38 cellular contexts compared by ENCODE assay signal in genomic region chr6:69185276-69185675, GRCh38.
"Had no signal": no experiment of that assay in that cellular context is flagged by ENCODE, and none has a peak within 500 bp of the region (broad histone marks: within the 10 kb centered on the region; RNA-seq: fewer than 3 reads in every experiment).

No MANE protein-coding gene starts in this region.

- H3K9me3 ChIP-seq: adrenal gland, ascending aorta, body of pancreas had no signal

- H3K27me3 ChIP-seq: adrenal gland, ascending aorta, body of pancreas, brain microvascular endothelial cell, breast epithelium, cardiac muscle cell had no signal

- H3K36me3 Mint-ChIP-seq: activated naive CD4-positive, alpha-beta T cell treated with anti-CD3 and anti-CD28 coated beads, Interleukin-2, amount 10 ng/mL, durations not matched to agents 7 days and 5 days; activated naive CD4-positive, alpha-beta T cell treated with anti-CD3 and anti-CD28 coated beads, Interleukin-2, amount 50 U/mL, for 24 hours; activated naive CD4-positive, alpha-beta T cell treated with anti-CD3 and anti-CD28 coated beads, Interleukin-2, amount 50 U/mL, for 72 hours; activated naive CD8-positive, alpha-beta T cell; activated naive CD8-positive, alpha-beta T cell treated with anti-CD3 and anti-CD28 coated beads for 36 hours; activated naive CD8-positive, alpha-beta T cell treated with anti-CD3 and anti-CD28 coated beads, Interleukin-2, amount 10 ng/mL, durations not matched to agents 7 days and 5 days; brain had no signal

- H3K4me1 ChIP-seq: ascending aorta, body of pancreas, breast epithelium had no signal

- H3K36me3 ChIP-seq: adrenal gland, ascending aorta, brain microvascular endothelial cell, breast epithelium, cardiac muscle cell had no signal

- H3K4me1 Mint-ChIP-seq: activated naive CD4-positive, alpha-beta T cell treated with anti-CD3 and anti-CD28 coated beads, Interleukin-2, amount 10 ng/mL, durations not matched to agents 7 days and 5 days; activated naive CD4-positive, alpha-beta T cell treated with anti-CD3 and anti-CD28 coated beads, Interleukin-2, amount 50 U/mL, for 24 hours; activated naive CD8-positive, alpha-beta T cell treated with anti-CD3 and anti-CD28 coated beads for 36 hours; activated naive CD8-positive, alpha-beta T cell treated with anti-CD3 and anti-CD28 coated beads, Interleukin-2, amount 10 ng/mL, durations not matched to agents 7 days and 5 days; activated naive CD8-positive, alpha-beta T cell treated with anti-CD3 and anti-CD28 coated beads, Interleukin-2, amount 50 U/mL, for 24 hours; activated T-helper 17 cell treated with anti-CD3 and anti-CD28 coated beads, Interleukin-2, amount 50 U/mL, for 72 hours; brain; central memory CD8-positive, alpha-beta T cell had no signal

- H3K9me3 Mint-ChIP-seq: activated naive CD4-positive, alpha-beta T cell treated with anti-CD3 and anti-CD28 coated beads for 36 hours; activated naive CD4-positive, alpha-beta T cell treated with anti-CD3 and anti-CD28 coated beads, Interleukin-2, amount 10 ng/mL, durations not matched to agents 7 days and 5 days; activated naive CD4-positive, alpha-beta T cell treated with anti-CD3 and anti-CD28 coated beads, Interleukin-2, amount 50 U/mL, for 24 hours; activated naive CD4-positive, alpha-beta T cell treated with anti-CD3 and anti-CD28 coated beads, Interleukin-2, amount 50 U/mL, for 72 hours; activated naive CD8-positive, alpha-beta T cell treated with anti-CD3 and anti-CD28 coated beads for 36 hours; activated naive CD8-positive, alpha-beta T cell treated with anti-CD3 and anti-CD28 coated beads, Interleukin-2, amount 50 U/mL, for 24 hours; activated T-helper 1 cell treated with anti-CD3 and anti-CD28 coated beads, Interleukin-12 subunit alpha, Interleukin-12 subunit beta, Interleukin-2, Interleukin-4 antibody, amounts not matched to agents 30 ng/mL and 10 ng/mL and 1 ng/mL, durations not matched to agents 14 hours and 24 hours and 36 hours; activated T-helper 2 cell treated with anti-CD3 and anti-CD28 coated beads, Interferon-gamma antibody, Interleukin-2, Interleukin-4, amounts not matched to agents 10 μg/mL and 5 μg/mL and 100 μg/mL, durations not matched to agents 14 hours and 24 hours and 36 hours; central memory CD8-positive, alpha-beta T cell had no signal

- H3K27ac ChIP-seq: adrenal gland, ascending aorta, body of pancreas, brain microvascular endothelial cell, breast epithelium, cardiac muscle cell had no signal

- H3K27ac Mint-ChIP-seq: activated naive CD4-positive, alpha-beta T cell treated with anti-CD3 and anti-CD28 coated beads for 36 hours; activated naive CD4-positive, alpha-beta T cell treated with anti-CD3 and anti-CD28 coated beads, Interleukin-2, amount 10 ng/mL, durations not matched to agents 7 days and 5 days; activated naive CD4-positive, alpha-beta T cell treated with anti-CD3 and anti-CD28 coated beads, Interleukin-2, amount 50 U/mL, for 24 hours; activated naive CD4-positive, alpha-beta T cell treated with anti-CD3 and anti-CD28 coated beads, Interleukin-2, amount 50 U/mL, for 72 hours; activated naive CD8-positive, alpha-beta T cell; activated naive CD8-positive, alpha-beta T cell treated with anti-CD3 and anti-CD28 coated beads for 36 hours; activated naive CD8-positive, alpha-beta T cell treated with anti-CD3 and anti-CD28 coated beads, Interleukin-2, amount 10 ng/mL, durations not matched to agents 7 days and 5 days; activated naive CD8-positive, alpha-beta T cell treated with anti-CD3 and anti-CD28 coated beads, Interleukin-2, amount 50 U/mL, for 24 hours; activated T-cell treated with anti-CD3 and anti-CD28 coated beads, Interleukin-2, amount 50 U/mL, for 72 hours; activated T-helper 1 cell treated with anti-CD3 and anti-CD28 coated beads, Interleukin-12 subunit alpha, Interleukin-12 subunit beta, Interleukin-2, Interleukin-4 antibody, amounts not matched to agents 30 ng/mL and 10 ng/mL and 1 ng/mL, durations not matched to agents 14 hours and 24 hours and 36 hours; activated T-helper 17 cell treated with anti-CD3 and anti-CD28 coated beads, Interleukin-2, amount 50 U/mL, for 72 hours; activated T-helper 2 cell treated with anti-CD3 and anti-CD28 coated beads, Interferon-gamma antibody, Interleukin-2, Interleukin-4, amounts not matched to agents 10 μg/mL and 5 μg/mL and 100 μg/mL, durations not matched to agents 14 hours and 24 hours and 36 hours had no signal

- DNase-seq: activated effector memory CD4-positive, alpha-beta T cell treated with anti-CD3 and anti-CD28 coated beads, Interleukin-2, amount 50 U/mL, for 16 hours; activated effector memory CD4-positive, alpha-beta T cell treated with Interleukin-2 at 50 U/mL for 16 hours; activated gamma-delta T cell; activated gamma-delta T cell treated with Interleukin-2 at 50 U/mL for 16 hours; activated naive CD4-positive, alpha-beta T cell; activated naive CD4-positive, alpha-beta T cell treated with anti-CD3 and anti-CD28 coated beads for 36 hours; activated naive CD4-positive, alpha-beta T cell treated with anti-CD3 and anti-CD28 coated beads, Interleukin-2, amount 10 ng/mL, durations not matched to agents 7 days and 5 days; activated naive CD4-positive, alpha-beta T cell treated with anti-CD3 and anti-CD28 coated beads, Interleukin-2, amount 50 U/mL, for 16 hours; activated naive CD4-positive, alpha-beta T cell treated with Interleukin-2 at 50 U/mL for 16 hours; activated naive CD8-positive, alpha-beta T cell treated with anti-CD3 and anti-CD28 coated beads for 36 hours; activated naive CD8-positive, alpha-beta T cell treated with anti-CD3 and anti-CD28 coated beads, Interleukin-2, amount 10 ng/mL, durations not matched to agents 7 days and 5 days; activated naive CD8-positive, alpha-beta T cell treated with anti-CD3 and anti-CD28 coated beads, Interleukin-2, amount 50 U/mL, for 24 hours; activated T-cell treated with anti-CD3 and anti-CD28 coated beads for 4 hours; activated T-cell treated with anti-CD3 and anti-CD28 coated beads, Interleukin-2, amount 50 U/mL, for 1 hour; activated T-cell treated with anti-CD3 and anti-CD28 coated beads, Interleukin-2, amount 50 U/mL, for 4 hours; activated T-cell treated with anti-CD3 and anti-CD28 coated beads, Interleukin-2, amount 50 U/mL, for 48 hours; activated T-cell treated with anti-CD3 and anti-CD28 coated beads, Interleukin-2, amount 50 U/mL, for 72 hours; adrenal gland; amniotic stem cell; amygdala; anterior cingulate cortex; aorta; body of pancreas; brain microvascular endothelial cell; caudate nucleus; central memory CD4-positive, alpha-beta T cell; cerebellar nuclear complex had no signal

- H3K27me3 Mint-ChIP-seq: activated naive CD4-positive, alpha-beta T cell treated with anti-CD3 and anti-CD28 coated beads, Interleukin-2, amount 10 ng/mL, durations not matched to agents 7 days and 5 days; activated naive CD4-positive, alpha-beta T cell treated with anti-CD3 and anti-CD28 coated beads, Interleukin-2, amount 50 U/mL, for 24 hours; activated naive CD8-positive, alpha-beta T cell; activated naive CD8-positive, alpha-beta T cell treated with anti-CD3 and anti-CD28 coated beads for 36 hours; activated naive CD8-positive, alpha-beta T cell treated with anti-CD3 and anti-CD28 coated beads, Interleukin-2, amount 10 ng/mL, durations not matched to agents 7 days and 5 days; activated naive CD8-positive, alpha-beta T cell treated with anti-CD3 and anti-CD28 coated beads, Interleukin-2, amount 50 U/mL, for 24 hours; activated T-helper 17 cell treated with anti-CD3 and anti-CD28 coated beads, Interleukin-2, amount 50 U/mL, for 72 hours; brain; central memory CD8-positive, alpha-beta T cell had no signal

- H3K4me3 Mint-ChIP-seq: activated naive CD4-positive, alpha-beta T cell treated with anti-CD3 and anti-CD28 coated beads for 36 hours; activated naive CD4-positive, alpha-beta T cell treated with anti-CD3 and anti-CD28 coated beads, Interleukin-2, amount 10 ng/mL, durations not matched to agents 7 days and 5 days; activated naive CD4-positive, alpha-beta T cell treated with anti-CD3 and anti-CD28 coated beads, Interleukin-2, amount 50 U/mL, for 24 hours; activated naive CD8-positive, alpha-beta T cell; activated naive CD8-positive, alpha-beta T cell treated with anti-CD3 and anti-CD28 coated beads for 36 hours; activated naive CD8-positive, alpha-beta T cell treated with anti-CD3 and anti-CD28 coated beads, Interleukin-2, amount 10 ng/mL, durations not matched to agents 7 days and 5 days; activated naive CD8-positive, alpha-beta T cell treated with anti-CD3 and anti-CD28 coated beads, Interleukin-2, amount 50 U/mL, for 24 hours; activated T-cell treated with anti-CD3 and anti-CD28 coated beads, Interleukin-2, amount 50 U/mL, for 4 hours; activated T-cell treated with anti-CD3 and anti-CD28 coated beads, Interleukin-2, amount 50 U/mL, for 72 hours; activated T-helper 1 cell treated with anti-CD3 and anti-CD28 coated beads, Interleukin-12 subunit alpha, Interleukin-12 subunit beta, Interleukin-2, Interleukin-4 antibody, amounts not matched to agents 30 ng/mL and 10 ng/mL and 1 ng/mL, durations not matched to agents 14 hours and 24 hours and 36 hours; activated T-helper 17 cell treated with anti-CD3 and anti-CD28 coated beads, Interleukin-2, amount 50 U/mL, for 72 hours; brain; central memory CD8-positive, alpha-beta T cell had no signal

- H3K4me3 ChIP-seq: adrenal gland, ascending aorta, body of pancreas, breast epithelium, cardiac muscle cell had no signal
